8 cellular contexts compared by ENCODE assay signal in the genomic region with DNA sequence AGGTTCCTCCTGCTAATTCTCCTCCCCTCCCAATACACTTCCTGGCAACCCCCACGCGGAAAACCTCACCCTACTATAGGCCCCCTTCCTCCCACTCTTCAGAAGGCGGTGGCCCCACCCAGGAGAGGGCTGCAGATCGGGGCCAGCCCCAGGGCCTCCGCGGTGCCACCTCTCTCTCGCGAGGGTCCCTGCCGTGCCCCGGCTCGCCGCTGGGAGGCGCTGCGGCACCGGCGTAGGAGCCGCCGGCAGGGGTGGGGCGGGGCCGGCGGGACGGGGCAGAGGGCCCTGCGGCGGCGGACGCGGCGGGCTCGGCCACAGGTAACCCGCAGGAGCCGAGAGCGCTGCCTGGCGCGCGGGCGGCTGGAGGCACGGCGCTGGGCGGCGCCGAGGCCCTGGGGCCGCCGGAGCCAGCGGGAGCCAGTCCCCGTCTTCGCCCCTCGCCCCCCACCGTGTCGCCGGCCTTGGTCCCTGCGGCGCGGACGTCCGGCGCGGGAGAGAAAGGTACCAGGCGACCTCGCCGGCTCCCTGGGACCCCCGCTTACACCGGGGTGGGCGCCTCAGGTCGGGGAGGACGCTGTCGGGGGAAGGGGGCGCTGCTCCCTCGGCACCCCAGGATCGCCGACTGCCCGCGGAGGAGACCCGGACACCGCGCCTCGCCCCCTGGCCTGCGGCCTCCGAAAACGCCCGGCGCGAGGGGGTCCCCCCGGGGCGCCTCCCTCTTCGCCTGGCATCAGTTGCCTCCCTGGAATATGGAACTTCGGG. TPM values are rescaled to one million over a fixed set of nuclear protein-coding genes. Genes with fewer than 3 reads are reported as not detected.
DNase-seq lines count a peak whose midpoint lies in the region; ATAC-seq and TF ChIP-seq lines count a peak whose summit lies in the region.

A gene (plus strand): TSS at position 278 of the 762 bp plus-strand sequence. CDS start 133,825 bp downstream, outside the sequence.

- H3K4me1 ChIP-seq in mononuclear cell (ENCODE audit: insufficient read depth, low read length), result peaks cover 13% of the 10 kb centered on the region

- H3K4me3 Mint-ChIP-seq in endothelial cell (ENCODE audit: unreplicated experiment), result peak within 1 kb of the TSS; percentile 95

- peak; percentile 84 for ATAC-seq in GM19023 (IDR thresholded peaks at IDR 0.05; ENCODE audit: unreplicated experiment)
- ATAC-seq in HG03159 (IDR thresholded peaks at IDR 0.05; ENCODE audit: unreplicated experiment), result peak; percentile 86

- H3K27me3 ChIP-seq in mononuclear cell (ENCODE audit: insufficient read depth, low read length), result no peaks in the 10 kb centered on the region

- peaks cover 6% of the 10 kb centered on the region for H3K27me3 Mint-ChIP-seq in endothelial cell (ENCODE audit: unreplicated experiment)

- TF ChIP-seq CTCF in endothelial cell (IDR thresholded peaks at IDR 0.05; ENCODE audit: unreplicated experiment), result peak; percentile 92

- peak within 1 kb of the TSS; percentile 56 for H3K4me3 ChIP-seq in mononuclear cell (ENCODE audit: low read length)

- H3K4me1 Mint-ChIP-seq in endothelial cell (ENCODE audit: unreplicated experiment), result peaks cover 34% of the 10 kb centered on the region

- H3K9me3 Mint-ChIP-seq in endothelial cell (ENCODE audit: unreplicated experiment), result no peaks in the 10 kb centered on the region

- no peaks in the 10 kb centered on the region for H3K36me3 Mint-ChIP-seq in endothelial cell (ENCODE audit: low read depth, unreplicated experiment)

- peak; percentile 65 for DNase-seq in Ammon's horn (ENCODE audit: low spot score)
- peak; percentile 85 for DNase-seq in NCI-H748 (lab: John Stamatoyannopoulos, UW; ENCODE audit: unreplicated experiment)
- peak; percentile 77 to 89 (median 82) for DNase-seq in activated CD8-positive, alpha-beta memory T cell treated with anti-CD3 and anti-CD28 coated beads for 48 hours (ENCODE audit: low read depth in 2 of 3, low spot score in 2 of 3)
- DNase-seq in endothelial cell (ENCODE audit: low spot score), result peak; percentile 95
- peak; percentile 65 to 67 for DNase-seq in stimulated activated CD8-positive, alpha-beta memory T cell treated with anti-CD3 and anti-CD28 coated beads, Interleukin-4, amount 100 ng/mL, for 1 hour (ENCODE audit: low read depth in 2 of 2, low spot score in 1 of 2)

- no peak within 1 kb of the TSS for H3K27ac Mint-ChIP-seq in endothelial cell (ENCODE audit: unreplicated experiment)

- no peaks in the 10 kb centered on the region for H3K9me3 ChIP-seq in mononuclear cell (ENCODE audit: low read depth, low read length)

RNA-seq across cellular contexts. Expression of the gene that starts here (rescaled TPM):
- total RNA-seq in endothelial cell (ENCODE audit: unreplicated experiment) (70.9 TPM), mononuclear cell (1.8 TPM)

Comparison
In these comparisons a context has a peak if more than half of its experiments do, and no peak if none do; other contexts are left out.
1. Peak in every context shown above with its lines: DNase-seq, ATAC-seq and H3K4me3 ChIP-seq.
2. RNA of the gene that starts here (total RNA-seq): 70.9 TPM in endothelial cell (single experiment); 1.8 TPM in mononuclear cell (single experiment); every median in the first group is over 10 times any median in the second.